Comparison of ENCODE assay signal across 10 cellular contexts in the genomic region with DNA sequence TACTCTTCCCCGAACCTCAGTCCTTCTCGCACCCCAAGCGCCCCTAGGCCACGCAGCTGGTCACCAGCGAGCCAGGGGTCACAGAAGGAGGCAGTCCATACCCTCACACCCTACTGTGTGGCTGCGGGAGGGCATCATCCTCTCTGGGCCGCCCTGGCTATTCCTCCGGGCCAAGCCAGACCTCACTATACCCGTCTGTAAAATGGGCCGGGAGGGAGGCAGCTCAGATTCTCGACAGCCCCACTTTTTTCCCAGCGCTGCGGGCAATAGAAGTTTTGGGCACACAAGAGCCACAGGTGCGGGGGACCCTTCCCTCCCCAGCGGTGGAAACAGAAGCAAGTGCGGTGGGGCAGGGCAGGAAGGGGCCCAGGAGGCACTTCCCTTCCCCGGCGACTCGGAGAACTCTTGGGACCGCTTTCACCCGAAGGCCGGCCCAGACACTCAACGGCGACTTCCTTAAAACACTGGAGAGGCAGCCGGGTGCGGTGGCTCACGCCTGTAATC. TPM values are rescaled to one million over a fixed set of nuclear protein-coding genes. Genes with fewer than 3 reads are reported as not detected.
DNase-seq lines count a peak whose midpoint lies in the region; FAIRE-seq and TF ChIP-seq lines count a peak whose summit lies in the region.
"Had no signal": no experiment of that assay in that cellular context is flagged by ENCODE, and none has a peak within 500 bp of the region (broad histone marks: within the 10 kb centered on the region; RNA-seq: fewer than 3 reads in every experiment).

No MANE protein-coding gene starts in this region.

- peak overlapping the region; percentile 89; the same call in 1 of the 2 replicates for H3K4me3 ChIP-seq in SJSA1
- peak overlapping the region; percentile 64 to 72 for H3K4me3 ChIP-seq in esophagus (ENCODE audit: low read depth in 1 of 2, low read length in 2 of 2)
- H3K4me3 ChIP-seq in skeletal muscle cell (ENCODE audit: low read depth, low read length), result peak overlapping the region; percentile 74
- H3K4me3 ChIP-seq in SJCRH30, result no peak overlapping the region

- H3K9me3 ChIP-seq in SJSA1 (replicated peaks), result no peaks in the 10 kb centered on the region
- no peaks in the 10 kb centered on the region for H3K9me3 ChIP-seq in esophagus (ENCODE audit: control insufficient read depth in 2 of 2, insufficient read depth in 1 of 2, low read depth in 1 of 2, low read length in 1 of 2)
- no peaks in the 10 kb centered on the region for H3K9me3 ChIP-seq in SJCRH30 (replicated peaks)

- H3K27me3 ChIP-seq in SJSA1 (replicated peaks) (no peaks in the 10 kb centered on the region), esophagus (ENCODE audit: control insufficient read depth in 1 of 2, insufficient read depth in 2 of 2, low read length in 2 of 2) (no peaks in the 10 kb centered on the region), SJCRH30 (no peaks in the 10 kb centered on the region)

- TF ChIP-seq POLR2A in GM12891 (IDR thresholded peaks at IDR 0.05; ENCODE audit: low read depth, low read length), result no peak

- no peak overlapping the region for H3K27ac ChIP-seq in SJSA1
- H3K27ac ChIP-seq in esophagus (ENCODE audit: low read depth in 2 of 2, low read length in 1 of 2), result peak overlapping the region in 1 of 2 donors; percentile 75
- no peak overlapping the region for H3K27ac ChIP-seq in SJCRH30

- DNase-seq in GM12891 (ENCODE audit: insufficient read length, low spot score), result no peak
- DNase-seq in SJSA1 (ENCODE audit: low read depth in 1 of 2, low spot score in 2 of 2), result no peak
- DNase-seq in skeletal muscle cell (ENCODE audit: low read depth), result no peak
- DNase-seq in activated CD4-positive, CD25-positive, alpha-beta regulatory T cell (lab: John Stamatoyannopoulos, UW), result no peak
- DNase-seq in SJCRH30, result no peak
- DNase-seq in cerebellar cortex (ENCODE audit: low spot score), result no peak
- no peak for DNase-seq in middle frontal gyrus (ENCODE audit: extremely low spot score, low spot score)
- DNase-seq: stimulated activated CD4-positive, alpha-beta T cell treated with anti-CD3 and anti-CD28 coated beads, Interleukin-4, amount 100 ng/mL, for 4 hours had no signal

- H3K4me1 ChIP-seq in SJSA1 (replicated peaks) (peaks cover 36% of the 10 kb centered on the region), esophagus (ENCODE audit: control insufficient read depth in 2 of 2, insufficient read depth in 2 of 2, low read length in 1 of 2) (peaks cover 0 to 7% of the 10 kb centered on the region in 2 donors), SJCRH30 (no peaks in the 10 kb centered on the region)

- H3K36me3 ChIP-seq in SJSA1, result peaks cover 18% of the 10 kb centered on the region
- no peaks in the 10 kb centered on the region for H3K36me3 ChIP-seq in esophagus (ENCODE audit: control insufficient read depth in 2 of 2, insufficient read depth in 2 of 2, low read length in 1 of 2)
- H3K36me3 ChIP-seq in SJCRH30, result no peaks in the 10 kb centered on the region

- no peak for FAIRE-seq in GM12891 (lab: Jason Lieb, UNC)

- 78 to 80% methylated on average over 26 to 27 of the region's 27 CpGs for WGBS in esophagus, 2 donors

TF ChIP-seq in GM12891, 5 proteins besides CTCF, POLR2A, EP300 and RAD21:
- no peak for TF ChIP-seq POU2F2 (IDR thresholded peaks at IDR 0.05; ENCODE audit: low read depth, low read length)
- no peak for TF ChIP-seq POLR2AphosphoS5 (IDR thresholded peaks at IDR 0.05; ENCODE audit: low read depth, low read length)
- TF ChIP-seq SPI1 (IDR thresholded peaks at IDR 0.05; ENCODE audit: low read depth, low read length), result peak; percentile 43

RNA-seq across cellular contexts. Expression of a gene that starts 5.6 kb away (rescaled TPM):
- 3.6 TPM for polyA plus RNA-seq in GM12891 (2012; ENCODE audit: low read depth, missing spikeins)
- total RNA-seq in SJSA1 (2014; rRNA removed; shearing (Covaris generic)), result 21.4 and 41.9 TPM in 2 replicates
- 10 to 100 TPM; 10.9 to 24.0 TPM for polyA plus RNA-seq in esophagus
- total RNA-seq in SJCRH30 (2014; rRNA removed; shearing (Covaris generic)), result 1.9 and 2.0 TPM in 2 replicates

RNA-seq across cellular contexts. Expression of a gene that starts 35.5 kb away (rescaled TPM):
- polyA plus RNA-seq in GM12891 (2012; ENCODE audit: low read depth, missing spikeins), result 2.6 TPM
- total RNA-seq in SJSA1 (2014; rRNA removed; shearing (Covaris generic)), result not detected in 2 replicates
- under 1 TPM; 0.02 TPM for polyA plus RNA-seq in esophagus
- not detected in 2 replicates for total RNA-seq in SJCRH30 (2014; rRNA removed; shearing (Covaris generic))
- polyA plus RNA-seq: fibroblast of lung had no signal
